12 cellular contexts compared by ENCODE assay signal in genomic region chrX:108036298-108036973, GRCh38. TPM values are rescaled to one million over a fixed set of nuclear protein-coding genes. Genes with fewer than 3 reads are reported as not detected.
DNase-seq lines count a peak whose midpoint lies in the region; ATAC-seq and TF ChIP-seq lines count a peak whose summit lies in the region.
"Had no signal": no experiment of that assay in that cellular context is flagged by ENCODE, and none has a peak within 500 bp of the region (broad histone marks: within the 10 kb centered on the region; RNA-seq: fewer than 3 reads in every experiment).

No MANE protein-coding gene starts in this region.

- TF ChIP-seq CTCF in Calu3 (IDR thresholded peaks at IDR 0.05; ENCODE audit: unreplicated experiment) (no peak), mammary epithelial cell (conservative IDR thresholded peaks at IDR 0.05 in 1 of 2, IDR thresholded peaks at IDR 0.05 in 1 of 2; ENCODE audit: extremely low read depth in 1 of 2, insufficient read depth in 1 of 2, low read depth in 1 of 2, low read length in 2 of 2) (no peak), mucosa of descending colon (IDR thresholded peaks at IDR 0.05) (no peak)

- no peaks in the 10 kb centered on the region for H3K9me3 Mint-ChIP-seq in Calu3 (ENCODE audit: low read depth, unreplicated experiment)
- no peaks in the 10 kb centered on the region for H3K9me3 Mint-ChIP-seq in stimulated activated naive CD8-positive, alpha-beta T cell treated with anti-CD3 and anti-CD28 coated beads, Interleukin-15, amount 100 ng/mL, for 72 hours

- WGBS in mammary epithelial cell (ENCODE audit: low coverage, missing lambda C conversion rate) = 29% methylated on average over 4 of the region's 4 CpGs

- H3K4me1 Mint-ChIP-seq in Calu3 (ENCODE audit: low read depth, unreplicated experiment) = peaks cover 49% of the 10 kb centered on the region
- peaks cover 35% of the 10 kb centered on the region for H3K4me1 Mint-ChIP-seq in stimulated activated naive CD8-positive, alpha-beta T cell treated with anti-CD3 and anti-CD28 coated beads, Interleukin-15, amount 100 ng/mL, for 72 hours

- H3K4me3 ChIP-seq in mammary epithelial cell (replicated peaks in 1 of 3; ENCODE audit: insufficient read depth in 1 of 3, low read depth in 2 of 3, low read length in 3 of 3) (no peak overlapping the region), mucosa of descending colon (no peak overlapping the region)
- H3K4me3 ChIP-seq: vagina had no signal

- H3K27me3 ChIP-seq in mammary epithelial cell (ENCODE audit: insufficient read depth, low read length) = no peaks in the 10 kb centered on the region
- H3K27me3 ChIP-seq: vagina had no signal

- no peak overlapping the region for H3K4me3 Mint-ChIP-seq in Calu3 (ENCODE audit: low read depth, unreplicated experiment)
- H3K4me3 Mint-ChIP-seq in stimulated activated naive CD8-positive, alpha-beta T cell treated with anti-CD3 and anti-CD28 coated beads, Interleukin-15, amount 100 ng/mL, for 72 hours = no peak overlapping the region

- CTCF ChIA-PET in Calu3 (lab: Charles Lee) (interaction anchor here (0.5 to 1.4 kb wide), 2 partner anchors 35 to 333 kb away, joined by 3 to 4 read pairs; no protein-coding TSS in a partner anchor), mammary epithelial cell (lab: Charles Lee; ENCODE audit: low non-redundant PET) (interaction anchor here (0.6 kb wide), 1 partner anchor 16 kb away, joined by 3 read pairs; no protein-coding TSS in a partner anchor)

- H3K9me3 ChIP-seq in mammary epithelial cell (replicated peaks; ENCODE audit: insufficient read depth, low read length) = no peaks in the 10 kb centered on the region
- no peaks in the 10 kb centered on the region for H3K9me3 ChIP-seq in mucosa of descending colon
- H3K9me3 ChIP-seq: vagina had no signal

- no TSS peak for BruUV-seq in Calu3 (replicated peaks; lab: Mats Ljungman, UMichigan)
- no TSS peak for BruUV-seq in mammary epithelial cell (replicated peaks; lab: Mats Ljungman, UMichigan)

- H3K4me1 ChIP-seq in mammary epithelial cell (ENCODE audit: insufficient read depth, low read length) (peaks cover 15% of the 10 kb centered on the region), mucosa of descending colon (ENCODE audit: low read depth) (peaks cover 13% of the 10 kb centered on the region)
- H3K4me1 ChIP-seq: vagina had no signal

- H3K79me2 ChIP-seq in mammary epithelial cell (ENCODE audit: insufficient read depth, low read length) = no peaks in the 10 kb centered on the region

- H4K20me1 ChIP-seq in mammary epithelial cell (ENCODE audit: insufficient read depth, low read length) = no peaks in the 10 kb centered on the region

- intact Hi-C loops in Calu3 (cut with micrococcal nuclease; ENCODE audit: unreplicated experiment) = loop anchor here (5.0 kb wide), 1 partner anchor 36 kb away; no protein-coding TSS in a partner anchor
- intact Hi-C loops in mammary epithelial cell (cut with micrococcal nuclease) = no loop called here
- intact Hi-C loops in mucosa of descending colon (cut with DNase I, micrococcal nuclease) = no loop called here

- H3K4me2 ChIP-seq in mammary epithelial cell (ENCODE audit: insufficient read depth, low read depth, low read length) = no peak overlapping the region

- no peaks in the 10 kb centered on the region for H3K36me3 ChIP-seq in mammary epithelial cell (ENCODE audit: insufficient read depth, low read length)
- no peaks in the 10 kb centered on the region for H3K36me3 ChIP-seq in mucosa of descending colon (ENCODE audit: low read depth)
- H3K36me3 ChIP-seq: vagina had no signal

- H3K9ac ChIP-seq in mammary epithelial cell (ENCODE audit: insufficient read depth, low read length) = no peak overlapping the region

- in situ Hi-C loops in mammary epithelial cell (cut with MboI; ENCODE audit: low sequenced_read_pairs in 2 of 2) = no loop called here

- H2AFZ ChIP-seq in mammary epithelial cell (ENCODE audit: low read depth, low read length) = peak overlapping the region; percentile 36

- no peaks in the 10 kb centered on the region for H3K27me3 Mint-ChIP-seq in Calu3 (ENCODE audit: unreplicated experiment)
- no peaks in the 10 kb centered on the region for H3K27me3 Mint-ChIP-seq in stimulated activated naive CD8-positive, alpha-beta T cell treated with anti-CD3 and anti-CD28 coated beads, Interleukin-15, amount 100 ng/mL, for 72 hours

- no peaks in the 10 kb centered on the region for H3K36me3 Mint-ChIP-seq in Calu3 (ENCODE audit: insufficient read depth, unreplicated experiment)

- H3K27ac ChIP-seq in mammary epithelial cell (ENCODE audit: insufficient read depth, low read depth, low read length) = peak overlapping the region; percentile 73
- H3K27ac ChIP-seq: vagina had no signal

- dilution Hi-C loops in mammary epithelial cell (cut with HindIII; ENCODE audit: low sequenced_read_pairs) = no loop called here

- ATAC-seq in mucosa of descending colon = peak; percentile 96
- ATAC-seq in stimulated activated naive CD8-positive, alpha-beta T cell treated with anti-CD3 and anti-CD28 coated beads, Interleukin-15, amount 100 ng/mL, for 72 hours = no peak
- ATAC-seq: left ventricle myocardium superior had no signal

- H3K27ac Mint-ChIP-seq in Calu3 (ENCODE audit: unreplicated experiment) = peak overlapping the region; percentile 57
- no peak overlapping the region for H3K27ac Mint-ChIP-seq in stimulated activated naive CD8-positive, alpha-beta T cell treated with anti-CD3 and anti-CD28 coated beads, Interleukin-15, amount 100 ng/mL, for 72 hours

- DNase-seq in Calu3 (peak; percentile 44), NCI-H1436 (lab: John Stamatoyannopoulos, UW) (peak; percentile 12), mammary epithelial cell (peak; percentile 85), mucosa of descending colon (peak in 1 of 3 donors; percentile 25), NCI-H128 (lab: John Stamatoyannopoulos, UW; ENCODE audit: unreplicated experiment) (no peak), NCI-H146 treated with DMSO at 0.1 percent for 48 hours (lab: John Stamatoyannopoulos, UW; ENCODE audit: unreplicated experiment) (no peak), germinal center (ENCODE audit: low spot score) (no peak)
- no peak for DNase-seq in stimulated activated naive CD8-positive, alpha-beta T cell treated with anti-CD3 and anti-CD28 coated beads, Interleukin-15, amount 100 ng/mL, for 72 hours
- DNase-seq: activated CD4-positive, alpha-beta T cell treated with anti-CD3 and anti-CD28 coated beads for 48 hours; DMS79 treated with DMSO at 0.1 percent for 48 hours; left ventricle myocardium superior had no signal

RNA-seq across cellular contexts. Expression of gene VSIG1, which starts 8.4 kb away (rescaled TPM):
- 2.6 and 23.2 TPM in 2 replicates for total RNA-seq in Calu3 (2022)
- total RNA-seq in mammary epithelial cell = 1 to 10 TPM in 1 of 2 donors, under 1 TPM in 1; 0.83 to 3.5 TPM
- 1.6 TPM for polyA plus RNA-seq in mammary epithelial cell
- polyA minus RNA-seq in mammary epithelial cell = 0.62 TPM
- total RNA-seq in mucosa of descending colon = under 1 TPM in 1 of 3 donors, not detected in 2; 0.58 TPM
- total RNA-seq: left ventricle myocardium superior had no signal

RNA-seq across cellular contexts. Expression of gene TEX13B, which starts 54.3 kb away (rescaled TPM):
- total RNA-seq in Calu3 (2022) (not detected in 2 replicates), mammary epithelial cell (not detected), mucosa of descending colon (not detected)
- not detected for polyA plus RNA-seq in mammary epithelial cell
- not detected for polyA minus RNA-seq in mammary epithelial cell
- total RNA-seq: left ventricle myocardium superior, vagina had no signal

RNA-seq across cellular contexts. Expression of gene PSMD10, which starts 54.9 kb away (rescaled TPM):
- total RNA-seq in Calu3 (2022) = 54.8 and 60.0 TPM in 2 replicates
- total RNA-seq in mammary epithelial cell = 10 to 100 TPM; 44.3 to 69.0 TPM
- polyA plus RNA-seq in mammary epithelial cell = 64.5 TPM
- polyA minus RNA-seq in mammary epithelial cell = 13.8 TPM
- 10 to 100 TPM; 28.1 to 39.5 (median 34.8) TPM for total RNA-seq in mucosa of descending colon

RNA-seq across cellular contexts. Expression of gene ATG4A, which starts 55.1 kb away (rescaled TPM):
- 9.8 and 10.5 TPM in 2 replicates for total RNA-seq in Calu3 (2022)
- total RNA-seq in mammary epithelial cell = 10 to 100 TPM; 10.1 to 19.0 TPM
- 10.6 TPM for polyA plus RNA-seq in mammary epithelial cell
- 8.3 TPM for polyA minus RNA-seq in mammary epithelial cell
- 10 to 100 TPM; 17.1 to 23.9 (median 21.3) TPM for total RNA-seq in mucosa of descending colon

Comparison
In these comparisons a context has a peak if more than half of its experiments do, and no peak if none do; other contexts are left out.
1. DNase-seq: peak in Calu3 (single experiment), NCI-H1436 (single experiment) and mammary epithelial cell (single experiment); none in NCI-H128 (single experiment), NCI-H146 treated with DMSO at 0.1 percent for 48 hours (single experiment), germinal center (single experiment) and stimulated activated naive CD8-positive, alpha-beta T cell treated with anti-CD3 and anti-CD28 coated beads, Interleukin-15, amount 100 ng/mL, for 72 hours (0 of 2).